Comparison of ENCODE assay signal across 12 cellular contexts in genomic region chr7:140695381-140695780, GRCh38. TPM values are rescaled to one million over a fixed set of nuclear protein-coding genes. Genes with fewer than 3 reads are reported as not detected.
DNase-seq lines count a peak whose midpoint lies in the region; ATAC-seq and TF ChIP-seq lines count a peak whose summit lies in the region.
"Had no signal": no experiment of that assay in that cellular context is flagged by ENCODE, and none has a peak within 500 bp of the region (broad histone marks: within the 10 kb centered on the region; RNA-seq: fewer than 3 reads in every experiment).

No MANE protein-coding gene starts in this region.

- peak overlapping the region in 7 of 8 donors; percentile 71 to 99 (median 96) for H3K27ac Mint-ChIP-seq in CD8-positive, alpha-beta memory T cell
- H3K27ac Mint-ChIP-seq in central memory CD8-positive, alpha-beta T cell (ENCODE audit: low read depth), result peak overlapping the region; percentile 98
- peak overlapping the region in 7 of 9 donors; percentile 54 to 99 (median 94) for H3K27ac Mint-ChIP-seq in naive thymus-derived CD4-positive, alpha-beta T cell

- H3K4me3 ChIP-seq in CD8-positive, alpha-beta memory T cell (ENCODE audit: low read length), result no peak overlapping the region
- H3K4me3 ChIP-seq in naive thymus-derived CD4-positive, alpha-beta T cell (ENCODE audit: low read length), result no peak overlapping the region
- H3K4me3 ChIP-seq in prostate gland, result no peak overlapping the region

- intact Hi-C loops in naive thymus-derived CD4-positive, alpha-beta T cell (cut with micrococcal nuclease), result loop anchor here (5.0 to 10.0 kb wide), 5 partner anchors 33 to 859 kb away; partner anchors contain the start of genes AGK (in 2 of the 2), RAB19 (in 1 of the 2) and TMEM178B (in 1 of the 2)
- intact Hi-C loops in prostate gland (cut with DNase I), result loop anchor here (10.0 kb wide), 1 partner anchor 229 kb away; the partner anchor contains the start of gene BRAF

- POLR2A ChIA-PET in CD8-positive, alpha-beta memory T cell (lab: Charles Lee), result interaction anchor here (1.8 kb wide), 1 partner anchor 22 kb away, joined by 11 read pairs; the partner anchor contains the start of gene ADCK2
- POLR2A ChIA-PET in naive thymus-derived CD4-positive, alpha-beta T cell (lab: Charles Lee), result interaction anchor here (0.7 to 3.0 kb wide), 4 partner anchors 14 to 319 kb away, joined by 3 to 26 read pairs (median 12); partner anchors contain the start of genes ADCK2 and MRPS33
- POLR2A ChIA-PET in GM10248 (lab: Yijun Ruan, JAX), result interaction anchor here (0.6 kb wide), 1 partner anchor 18 kb away, joined by 3 read pairs; no protein-coding TSS in a partner anchor

- peaks cover 0 to 6% of the 10 kb centered on the region in 2 donors for H3K27me3 Mint-ChIP-seq in CD8-positive, alpha-beta memory T cell
- no peaks in the 10 kb centered on the region for H3K27me3 Mint-ChIP-seq in central memory CD8-positive, alpha-beta T cell
- H3K27me3 Mint-ChIP-seq in naive thymus-derived CD4-positive, alpha-beta T cell, result no peaks in the 10 kb centered on the region

- H3K4me1 ChIP-seq in CD8-positive, alpha-beta memory T cell (ENCODE audit: insufficient read depth, low read length), result peaks cover 25% of the 10 kb centered on the region
- peaks cover 12 to 16% of the 10 kb centered on the region in 2 donors for H3K4me1 ChIP-seq in naive thymus-derived CD4-positive, alpha-beta T cell (ENCODE audit: control insufficient read depth in 2 of 2, insufficient read depth in 2 of 2, low read length in 2 of 2)
- peaks cover 5% of the 10 kb centered on the region for H3K4me1 ChIP-seq in prostate gland (replicated peaks)

- H3K27ac ChIP-seq in 22Rv1, result peak overlapping the region; percentile 85
- peak overlapping the region; percentile 77 for H3K27ac ChIP-seq in CD8-positive, alpha-beta memory T cell (ENCODE audit: low read depth, low read length)
- H3K27ac ChIP-seq in naive thymus-derived CD4-positive, alpha-beta T cell (ENCODE audit: low read depth, low read length), result peak overlapping the region; percentile 88
- H3K27ac ChIP-seq in prostate gland, result no peak overlapping the region

- ATAC-seq in central memory CD8-positive, alpha-beta T cell (replicated peaks; ENCODE audit: extremely low read depth, poor library complexity, severe bottlenecking), result no peak
- no peak for ATAC-seq in naive thymus-derived CD4-positive, alpha-beta T cell
- ATAC-seq: activated CD4-positive, CD25-positive, alpha-beta regulatory T cell treated with anti-CD3 and anti-CD28 coated beads, Interleukin-2, amount 50 U/mL, for 24 hours; activated T-cell treated with anti-CD3 and anti-CD28 coated beads, Interleukin-2, amount 50 U/mL, for 4 hours had no signal

- CTCF ChIA-PET in CD8-positive, alpha-beta memory T cell (lab: Charles Lee), result no interaction called here
- CTCF ChIA-PET in naive thymus-derived CD4-positive, alpha-beta T cell (lab: Charles Lee), result interaction anchor here (1.0 kb wide), 2 partner anchors 9 to 27 kb away, joined by 4 read pairs; no protein-coding TSS in a partner anchor
- CTCF ChIA-PET in GM10248 (lab: Yijun Ruan, JAX), result interaction anchor here (1.2 kb wide), 1 partner anchor 11 kb away, joined by 4 read pairs; no protein-coding TSS in a partner anchor

- no peaks in the 10 kb centered on the region for H3K9me3 Mint-ChIP-seq in CD8-positive, alpha-beta memory T cell
- no peaks in the 10 kb centered on the region for H3K9me3 Mint-ChIP-seq in central memory CD8-positive, alpha-beta T cell
- H3K9me3 Mint-ChIP-seq in naive thymus-derived CD4-positive, alpha-beta T cell, result peaks cover 0 to 4% (median 0%) of the 10 kb centered on the region in 11 donors
- H3K9me3 Mint-ChIP-seq: activated T-cell treated with anti-CD3 and anti-CD28 coated beads, Interleukin-2, amount 50 U/mL, for 4 hours had no signal

- WGBS in prostate gland, result 94% methylated on average over 11 of the region's 11 CpGs

- in situ Hi-C loops in KBM-7 (cut with MboI; ENCODE audit: low pct_unique_long_range_greater_than_20kb, low sequenced_read_pairs), result no loop called here

- H3K36me3 ChIP-seq in CD8-positive, alpha-beta memory T cell (ENCODE audit: insufficient read depth, low read length), result no peaks in the 10 kb centered on the region
- peaks cover 0 to 19% (median 4%) of the 10 kb centered on the region in 3 experiments for H3K36me3 ChIP-seq in naive thymus-derived CD4-positive, alpha-beta T cell (ENCODE audit: control insufficient read depth in 2 of 3, insufficient read depth in 3 of 3, low read length in 3 of 3)
- H3K36me3 ChIP-seq in prostate gland, result peaks cover 0 to 3% of the 10 kb centered on the region in 2 donors
- H3K36me3 ChIP-seq: neutrophil had no signal

- H3K36me3 Mint-ChIP-seq in CD8-positive, alpha-beta memory T cell, result peaks cover 0 to 41% (median 6%) of the 10 kb centered on the region in 3 donors
- peaks cover 15% of the 10 kb centered on the region for H3K36me3 Mint-ChIP-seq in central memory CD8-positive, alpha-beta T cell (ENCODE audit: insufficient read depth)
- peaks cover 0 to 16% (median 4%) of the 10 kb centered on the region in 5 donors for H3K36me3 Mint-ChIP-seq in naive thymus-derived CD4-positive, alpha-beta T cell

- H3K4me1 Mint-ChIP-seq in CD8-positive, alpha-beta memory T cell, result peaks cover 34 to 41% (median 39%) of the 10 kb centered on the region in 3 donors
- peaks cover 30% of the 10 kb centered on the region for H3K4me1 Mint-ChIP-seq in central memory CD8-positive, alpha-beta T cell
- H3K4me1 Mint-ChIP-seq in naive thymus-derived CD4-positive, alpha-beta T cell, result peaks cover 19 to 42% (median 40%) of the 10 kb centered on the region in 7 donors

- TF ChIP-seq CTCF in 22Rv1 (IDR thresholded peaks at IDR 0.05) (no peak), prostate gland (IDR thresholded peaks at IDR 0.05) (no peak), GM10248 (IDR thresholded peaks at IDR 0.05; ENCODE audit: control extremely low read depth, extremely low read depth, low read depth, missing control alignments) (no peak)

- no peak for TF ChIP-seq POLR2A in prostate gland (IDR thresholded peaks at IDR 0.05)

- peak overlapping the region in 3 of 7 donors; percentile 90 to 96 (median 95) for H3K4me3 Mint-ChIP-seq in CD8-positive, alpha-beta memory T cell
- H3K4me3 Mint-ChIP-seq in central memory CD8-positive, alpha-beta T cell, result no peak overlapping the region
- peak overlapping the region in 8 of 10 donors; percentile 25 to 100 (median 98) for H3K4me3 Mint-ChIP-seq in naive thymus-derived CD4-positive, alpha-beta T cell

- H3K27me3 ChIP-seq in CD8-positive, alpha-beta memory T cell (ENCODE audit: insufficient read depth, low read length, poor library complexity, severe bottlenecking), result no peaks in the 10 kb centered on the region
- no peaks in the 10 kb centered on the region for H3K27me3 ChIP-seq in naive thymus-derived CD4-positive, alpha-beta T cell (ENCODE audit: control insufficient read depth in 2 of 2, insufficient read depth in 2 of 2, low read length in 2 of 2)
- no peaks in the 10 kb centered on the region for H3K27me3 ChIP-seq in prostate gland (replicated peaks; ENCODE audit: insufficient read depth)
- H3K27me3 ChIP-seq: neutrophil had no signal

- no peak for DNase-seq in CD8-positive, alpha-beta memory T cell
- no peak for DNase-seq in central memory CD8-positive, alpha-beta T cell (ENCODE audit: low spot score in 2 of 2)
- no peak for DNase-seq in naive thymus-derived CD4-positive, alpha-beta T cell
- DNase-seq in anterior cingulate cortex (lab: John Stamatoyannopoulos, UW) (no peak), KBM-7 (no peak), prostate gland (ENCODE audit: low spot score) (no peak), GM10248 (ENCODE audit: extremely low spot score) (no peak)
- DNase-seq: activated T-cell treated with anti-CD3 and anti-CD28 coated beads, Interleukin-2, amount 50 U/mL, for 4 hours; NCI-H1930 had no signal

- H3K9me3 ChIP-seq in CD8-positive, alpha-beta memory T cell (ENCODE audit: low read length), result no peaks in the 10 kb centered on the region
- H3K9me3 ChIP-seq in naive thymus-derived CD4-positive, alpha-beta T cell (ENCODE audit: control insufficient read depth in 2 of 3, low read length in 3 of 3), result no peaks in the 10 kb centered on the region
- no peaks in the 10 kb centered on the region for H3K9me3 ChIP-seq in prostate gland
- H3K9me3 ChIP-seq: neutrophil had no signal

RNA-seq across cellular contexts. Expression of gene NDUFB2, which starts 1.1 kb away (rescaled TPM):
- total RNA-seq in CD8-positive, alpha-beta memory T cell, result 100 to 1,000 TPM; 209 to 231 TPM
- 464 TPM for polyA plus RNA-seq in CD8-positive, alpha-beta memory T cell
- 100 to 1,000 TPM in 1 of 5 experiments, 10 to 100 TPM in 4; 88.3 to 184 (median 94.0) TPM for total RNA-seq in naive thymus-derived CD4-positive, alpha-beta T cell
- polyA plus RNA-seq in naive thymus-derived CD4-positive, alpha-beta T cell, result 100 to 1,000 TPM; 372 to 507 TPM
- 100 to 1,000 TPM; 151 to 333 TPM for total RNA-seq in prostate gland

RNA-seq across cellular contexts. Expression of gene ADCK2, which starts 22.6 kb away (rescaled TPM):
- 10 to 100 TPM; 34.2 to 34.5 TPM for total RNA-seq in CD8-positive, alpha-beta memory T cell
- 32.5 TPM for polyA plus RNA-seq in CD8-positive, alpha-beta memory T cell
- 10 to 100 TPM; 15.2 to 19.0 (median 18.3) TPM for total RNA-seq in naive thymus-derived CD4-positive, alpha-beta T cell
- polyA plus RNA-seq in naive thymus-derived CD4-positive, alpha-beta T cell, result 10 to 100 TPM; 32.2 to 34.2 TPM
- 10 to 100 TPM; 26.5 to 30.6 TPM for total RNA-seq in prostate gland

RNA-seq across cellular contexts. Expression of gene DENND2A, which starts 54.8 kb away (rescaled TPM):
- not detected for total RNA-seq in CD8-positive, alpha-beta memory T cell
- not detected for polyA plus RNA-seq in CD8-positive, alpha-beta memory T cell
- not detected for total RNA-seq in naive thymus-derived CD4-positive, alpha-beta T cell
- not detected for polyA plus RNA-seq in naive thymus-derived CD4-positive, alpha-beta T cell
- 1 to 10 TPM; 4.0 to 9.2 TPM for total RNA-seq in prostate gland
- total RNA-seq: activated T-cell treated with anti-CD3 and anti-CD28 coated beads, Interleukin-2, amount 50 U/mL, for 4 hours had no signal

Comparison
In these comparisons a context has a peak if more than half of its experiments do, and no peak if none do; other contexts are left out.
1. H3K27ac ChIP-seq: peak in 22Rv1 (single experiment), CD8-positive, alpha-beta memory T cell (single experiment) and naive thymus-derived CD4-positive, alpha-beta T cell (single experiment); none in prostate gland (0 of 2).
2. RNA of gene DENND2A, which starts 54.8 kb away (total RNA-seq): 4.0 to 9.2 TPM in prostate gland; not detected in CD8-positive, alpha-beta memory T cell and not detected in naive thymus-derived CD4-positive, alpha-beta T cell; every median in the first group is over 4 times any median in the second.
3. Peak in every context shown above with its lines, with median percentiles within 50 percentile points of each other: H3K27ac Mint-ChIP-seq.